In the genomic region with DNA sequence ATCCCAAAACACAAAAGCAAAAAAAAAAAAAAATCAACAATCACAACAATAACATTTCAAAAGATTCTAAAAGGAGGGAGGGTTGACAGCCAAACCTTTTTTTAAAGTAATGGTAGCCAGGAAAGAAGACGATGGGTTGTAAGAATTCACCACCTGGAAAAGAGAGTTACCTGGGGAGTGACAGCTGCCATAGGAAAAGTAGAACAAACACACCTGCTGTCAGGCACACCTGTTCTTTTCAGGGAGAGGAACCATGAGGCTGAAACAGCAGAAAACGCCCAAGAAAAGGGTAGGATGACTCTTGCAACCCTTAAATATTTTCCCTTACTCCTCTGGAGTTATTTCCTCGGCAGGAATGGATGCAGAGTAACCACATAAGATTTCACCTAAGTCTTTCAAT, we compare ENCODE assay signal across 16 cellular contexts. TPM values are rescaled to one million over a fixed set of nuclear protein-coding genes. Genes with fewer than 3 reads are reported as not detected.
DNase-seq lines count a peak whose midpoint lies in the region; ATAC-seq and TF ChIP-seq lines count a peak whose summit lies in the region.
"Had no signal": no experiment of that assay in that cellular context is flagged by ENCODE, and none has a peak within 500 bp of the region (broad histone marks: within the 10 kb centered on the region; RNA-seq: fewer than 3 reads in every experiment).

No MANE protein-coding gene starts in this region.

- POLR2A ChIA-PET in WTC11 (lab: Charles Lee) = no interaction called here

- no peak overlapping the region for H3K4me3 Mint-ChIP-seq in WTC11
- H3K4me3 Mint-ChIP-seq: T-helper 1 cell treated with Interleukin-12 subunit alpha and Interleukin-12 subunit beta and Interleukin-4 antibody, amounts not matched to agents 30 μg/mL and 1 μg/mL, for 36 hours had no signal

- peak overlapping the region; percentile 28; the same call in 1 of the 2 replicates for H3K27ac Mint-ChIP-seq in WTC11
- H3K27ac Mint-ChIP-seq: T-helper 1 cell treated with Interleukin-12 subunit alpha and Interleukin-12 subunit beta and Interleukin-4 antibody, amounts not matched to agents 30 μg/mL and 1 μg/mL, for 36 hours had no signal

- H3K27me3 Mint-ChIP-seq in WTC11 (ENCODE audit: low read depth) = no peaks in the 10 kb centered on the region

- ATAC-seq in WTC11 = no peak

- no peaks in the 10 kb centered on the region for H3K9me3 Mint-ChIP-seq in WTC11
- H3K9me3 Mint-ChIP-seq: T-helper 1 cell treated with Interleukin-12 subunit alpha and Interleukin-12 subunit beta and Interleukin-4 antibody, amounts not matched to agents 30 μg/mL and 1 μg/mL, for 36 hours had no signal

- CTCF ChIA-PET in WTC11 (lab: Charles Lee) = no interaction called here

- H3K36me3 Mint-ChIP-seq in WTC11 = no peaks in the 10 kb centered on the region

- TF ChIP-seq CTCF in WTC11 (IDR thresholded peaks at IDR 0.05) = no peak

- intact Hi-C loops in posterior vena cava (cut with DNase I) = no loop called here

- H3K4me1 Mint-ChIP-seq in WTC11 = peaks cover 45% of the 10 kb centered on the region

- DNase-seq in NCI-H1105 treated with DMSO at 0.1 percent for 48 hours (lab: John Stamatoyannopoulos, UW) (peak; percentile 38), NCI-H1105 (lab: John Stamatoyannopoulos, UW) (no peak), DMS53 (lab: John Stamatoyannopoulos, UW) (peak; percentile 79), NCI-H2081 treated with DMSO at 0.1 percent for 48 hours (lab: John Stamatoyannopoulos, UW) (peak; percentile 73), WTC11 (ENCODE audit: low spot score) (no peak), posterior vena cava (ENCODE audit: low spot score) (no peak), HPDE6-E6E7 (ENCODE audit: extremely low spot score) (no peak)
- DNase-seq in activated CD4-positive, alpha-beta T cell treated with anti-CD3 and anti-CD28 coated beads, Interleukin-2, amount 50 U/mL, for 1 hour = no peak
- DNase-seq: AML-193, DMS 273 treated with DMSO at 0.1 percent for 48 hours, EL, NCI-H1694, NCI-H2171 treated with DMSO at 0.1 percent for 48 hours, Peyer's patch had no signal

TF ChIP-seq in WTC11, 78 proteins besides CTCF, POLR2A, EP300 and RAD21:
- TF ChIP-seq, protein P1, sequence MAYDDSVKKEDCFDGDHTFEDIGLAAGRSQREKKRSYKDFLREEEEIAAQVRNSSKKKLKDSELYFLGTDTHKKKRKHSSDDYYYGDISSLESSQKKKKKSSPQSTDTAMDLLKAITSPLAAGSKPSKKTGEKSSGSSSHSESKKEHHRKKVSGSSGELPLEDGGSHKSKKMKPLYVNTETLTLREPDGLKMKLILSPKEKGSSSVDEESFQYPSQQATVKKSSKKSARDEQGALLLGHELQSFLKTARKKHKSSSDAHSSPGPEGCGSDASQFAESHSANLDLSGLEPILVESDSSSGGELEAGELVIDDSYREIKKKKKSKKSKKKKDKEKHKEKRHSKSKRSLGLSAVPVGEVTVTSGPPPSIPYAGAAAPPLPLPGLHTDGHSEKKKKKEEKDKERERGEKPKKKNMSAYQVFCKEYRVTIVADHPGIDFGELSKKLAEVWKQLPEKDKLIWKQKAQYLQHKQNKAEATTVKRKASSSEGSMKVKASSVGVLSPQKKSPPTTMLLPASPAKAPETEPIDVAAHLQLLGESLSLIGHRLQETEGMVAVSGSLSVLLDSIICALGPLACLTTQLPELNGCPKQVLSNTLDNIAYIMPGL (CRISPR knock-in tag; IDR thresholded peaks at IDR 0.05) = no peak
- no peak for TF ChIP-seq ESRRA (CRISPR knock-in tag; IDR thresholded peaks at IDR 0.05; ENCODE audit: borderline replicate concordance)
- TF ChIP-seq ZNF423 (CRISPR knock-in tag; IDR thresholded peaks at IDR 0.05) = no peak
- TF ChIP-seq PRRX2 (CRISPR knock-in tag; IDR thresholded peaks at IDR 0.05) = no peak
- TF ChIP-seq MXD4 (CRISPR knock-in tag; IDR thresholded peaks at IDR 0.05; ENCODE audit: borderline replicate concordance) = no peak
- TF ChIP-seq EMX1 (CRISPR knock-in tag; IDR thresholded peaks at IDR 0.05) = no peak
- TF ChIP-seq TEAD4 (CRISPR knock-in tag; IDR thresholded peaks at IDR 0.05) = no peak
- no peak for TF ChIP-seq NFYB (CRISPR knock-in tag; conservative IDR thresholded peaks at IDR 0.05; ENCODE audit: low read depth)
- TF ChIP-seq, protein P2, sequence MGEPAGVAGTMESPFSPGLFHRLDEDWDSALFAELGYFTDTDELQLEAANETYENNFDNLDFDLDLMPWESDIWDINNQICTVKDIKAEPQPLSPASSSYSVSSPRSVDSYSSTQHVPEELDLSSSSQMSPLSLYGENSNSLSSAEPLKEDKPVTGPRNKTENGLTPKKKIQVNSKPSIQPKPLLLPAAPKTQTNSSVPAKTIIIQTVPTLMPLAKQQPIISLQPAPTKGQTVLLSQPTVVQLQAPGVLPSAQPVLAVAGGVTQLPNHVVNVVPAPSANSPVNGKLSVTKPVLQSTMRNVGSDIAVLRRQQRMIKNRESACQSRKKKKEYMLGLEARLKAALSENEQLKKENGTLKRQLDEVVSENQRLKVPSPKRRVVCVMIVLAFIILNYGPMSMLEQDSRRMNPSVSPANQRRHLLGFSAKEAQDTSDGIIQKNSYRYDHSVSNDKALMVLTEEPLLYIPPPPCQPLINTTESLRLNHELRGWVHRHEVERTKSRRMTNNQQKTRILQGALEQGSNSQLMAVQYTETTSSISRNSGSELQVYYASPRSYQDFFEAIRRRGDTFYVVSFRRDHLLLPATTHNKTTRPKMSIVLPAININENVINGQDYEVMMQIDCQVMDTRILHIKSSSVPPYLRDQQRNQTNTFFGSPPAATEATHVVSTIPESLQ (CRISPR knock-in tag; IDR thresholded peaks at IDR 0.05) = no peak
- TF ChIP-seq TP53 (CRISPR knock-in tag; IDR thresholded peaks at IDR 0.05) = no peak
- no peak for TF ChIP-seq CREM (CRISPR knock-in tag; IDR thresholded peaks at IDR 0.05)
- TF ChIP-seq, protein P3, sequence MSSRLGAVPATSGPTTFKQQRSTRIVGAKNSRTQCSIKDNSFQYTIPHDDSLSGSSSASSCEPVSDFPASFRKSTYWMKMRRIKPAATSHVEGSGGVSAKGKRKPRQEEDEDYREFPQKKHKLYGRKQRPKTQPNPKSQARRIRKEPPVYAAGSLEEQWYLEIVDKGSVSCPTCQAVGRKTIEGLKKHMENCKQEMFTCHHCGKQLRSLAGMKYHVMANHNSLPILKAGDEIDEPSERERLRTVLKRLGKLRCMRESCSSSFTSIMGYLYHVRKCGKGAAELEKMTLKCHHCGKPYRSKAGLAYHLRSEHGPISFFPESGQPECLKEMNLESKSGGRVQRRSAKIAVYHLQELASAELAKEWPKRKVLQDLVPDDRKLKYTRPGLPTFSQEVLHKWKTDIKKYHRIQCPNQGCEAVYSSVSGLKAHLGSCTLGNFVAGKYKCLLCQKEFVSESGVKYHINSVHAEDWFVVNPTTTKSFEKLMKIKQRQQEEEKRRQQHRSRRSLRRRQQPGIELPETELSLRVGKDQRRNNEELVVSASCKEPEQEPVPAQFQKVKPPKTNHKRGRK (CRISPR knock-in tag; IDR thresholded peaks at IDR 0.05; ENCODE audit: borderline replicate concordance) = no peak
- TF ChIP-seq ZNF317 (CRISPR knock-in tag; IDR thresholded peaks at IDR 0.05; ENCODE audit: borderline replicate concordance, low read depth) = no peak

RNA-seq across cellular contexts. Expression of a gene that starts 32.4 kb away (rescaled TPM):
- total RNA-seq in WTC11 (2021) (2.5 to 2.9 TPM (median 2.6 TPM) in 3 replicates), posterior vena cava (under 1 TPM; 0.33 to 0.79 TPM)
- total RNA-seq: SJSA1 had no signal

Comparison
In these comparisons a context has a peak if more than half of its experiments do, and no peak if none do; other contexts are left out.
1. DNase-seq: peak in NCI-H1105 treated with DMSO at 0.1 percent for 48 hours (single experiment), DMS53 (single experiment) and NCI-H2081 treated with DMSO at 0.1 percent for 48 hours (single experiment); none in NCI-H1105 (single experiment), WTC11 (single experiment), activated CD4-positive, alpha-beta T cell treated with anti-CD3 and anti-CD28 coated beads, Interleukin-2, amount 50 U/mL, for 1 hour (single experiment), posterior vena cava (single experiment) and HPDE6-E6E7 (single experiment).